ENCODE assay signal across 11 cellular contexts in genomic region chr19:4709440-4710280, GRCh38. TPM values are rescaled to one million over a fixed set of nuclear protein-coding genes. Genes with fewer than 3 reads are reported as not detected.
DNase-seq lines count a peak whose midpoint lies in the region; ATAC-seq, FAIRE-seq and TF ChIP-seq lines count a peak whose summit lies in the region.
"Had no signal": no experiment of that assay in that cellular context is flagged by ENCODE, and none has a peak within 500 bp of the region (broad histone marks: within the 10 kb centered on the region; RNA-seq: fewer than 3 reads in every experiment).

No MANE protein-coding gene starts in this region.

- peak overlapping the region; percentile 44 for H3K27ac Mint-ChIP-seq in activated CD4-positive, alpha-beta memory T cell treated with anti-CD3 and anti-CD28 coated beads for 36 hours
- H3K27ac Mint-ChIP-seq in glutamatergic neuron (ENCODE audit: unreplicated experiment), result peak overlapping the region; percentile 15

- DNase-seq in GM18507 (ENCODE audit: extremely low spot score, insufficient read length, low read depth) (no peak), glutamatergic neuron (no peak), renal cortical epithelial cell (ENCODE audit: low read depth) (peak; percentile 40), HuH-7.5 (ENCODE audit: low spot score) (no peak), SHP77 (lab: John Stamatoyannopoulos, UW) (no peak)
- no peak for DNase-seq in activated CD4-positive, alpha-beta memory T cell treated with anti-CD3 and anti-CD28 coated beads for 36 hours
- DNase-seq: CD4-positive, alpha-beta memory T cell; NCI-H1436 treated with DMSO at 0.1 percent for 48 hours had no signal

- peaks cover 14% of the 10 kb centered on the region for H3K36me3 Mint-ChIP-seq in activated CD4-positive, alpha-beta memory T cell treated with anti-CD3 and anti-CD28 coated beads for 36 hours
- H3K36me3 Mint-ChIP-seq in glutamatergic neuron (ENCODE audit: unreplicated experiment), result peaks cover 7% of the 10 kb centered on the region

- CTCF ChIA-PET in activated CD4-positive, alpha-beta memory T cell treated with anti-CD3 and anti-CD28 coated beads for 36 hours (lab: Charles Lee), result no interaction called here

- H3K9me3 Mint-ChIP-seq in activated CD4-positive, alpha-beta memory T cell treated with anti-CD3 and anti-CD28 coated beads for 36 hours, result no peaks in the 10 kb centered on the region
- peaks cover 2% of the 10 kb centered on the region for H3K9me3 Mint-ChIP-seq in glutamatergic neuron (ENCODE audit: unreplicated experiment)
- H3K9me3 Mint-ChIP-seq: CD4-positive, alpha-beta memory T cell; neural crest cell had no signal

- no peak overlapping the region for H3K4me3 Mint-ChIP-seq in activated CD4-positive, alpha-beta memory T cell treated with anti-CD3 and anti-CD28 coated beads for 36 hours
- no peak overlapping the region for H3K4me3 Mint-ChIP-seq in glutamatergic neuron (ENCODE audit: unreplicated experiment)
- H3K4me3 Mint-ChIP-seq: CD4-positive, alpha-beta memory T cell; neural crest cell had no signal

- no peak for ATAC-seq in GM21576 (IDR thresholded peaks at IDR 0.05; ENCODE audit: unreplicated experiment)
- no peak for ATAC-seq in HG03378 (IDR thresholded peaks at IDR 0.05; ENCODE audit: unreplicated experiment)

- H3K4me1 Mint-ChIP-seq in activated CD4-positive, alpha-beta memory T cell treated with anti-CD3 and anti-CD28 coated beads for 36 hours (ENCODE audit: low read depth), result peaks cover 5% of the 10 kb centered on the region
- no peaks in the 10 kb centered on the region for H3K4me1 Mint-ChIP-seq in glutamatergic neuron (ENCODE audit: low read depth, unreplicated experiment)
- H3K4me1 Mint-ChIP-seq: neural crest cell had no signal

- POLR2A ChIA-PET in activated CD4-positive, alpha-beta memory T cell treated with anti-CD3 and anti-CD28 coated beads for 36 hours (lab: Charles Lee), result no interaction called here

- H3K27me3 Mint-ChIP-seq in activated CD4-positive, alpha-beta memory T cell treated with anti-CD3 and anti-CD28 coated beads for 36 hours, result no peaks in the 10 kb centered on the region
- H3K27me3 Mint-ChIP-seq in glutamatergic neuron (ENCODE audit: unreplicated experiment), result peaks cover 6% of the 10 kb centered on the region
- H3K27me3 Mint-ChIP-seq: CD4-positive, alpha-beta memory T cell had no signal

- no peak for TF ChIP-seq CTCF in glutamatergic neuron (IDR thresholded peaks at IDR 0.05; ENCODE audit: partially characterized antibody, unreplicated experiment)

- FAIRE-seq in GM18507 (lab: Jason Lieb, UNC), result peak; percentile 77

- intact Hi-C loops in activated CD4-positive, alpha-beta memory T cell treated with anti-CD3 and anti-CD28 coated beads for 36 hours (cut with micrococcal nuclease), result no loop called here

RNA-seq across cellular contexts. Expression of gene DPP9, which starts 14.0 kb away (rescaled TPM):
- total RNA-seq in activated CD4-positive, alpha-beta memory T cell treated with anti-CD3 and anti-CD28 coated beads for 36 hours, result 10 to 100 TPM; 54.8 to 57.5 TPM
- 44.8 TPM for total RNA-seq in glutamatergic neuron (ENCODE audit: unreplicated experiment)
- total RNA-seq in renal cortical epithelial cell, result 21.5 and 37.4 TPM in 2 replicates

RNA-seq across cellular contexts. Expression of gene MYDGF, which starts 39.5 kb away (rescaled TPM):
- 10 to 100 TPM; 72.9 to 74.7 TPM for total RNA-seq in activated CD4-positive, alpha-beta memory T cell treated with anti-CD3 and anti-CD28 coated beads for 36 hours
- total RNA-seq in glutamatergic neuron (ENCODE audit: unreplicated experiment), result 32.6 TPM
- total RNA-seq in renal cortical epithelial cell, result 52.1 and 140 TPM in 2 replicates
